29 cellular contexts compared by ENCODE assay signal in the genomic region with DNA sequence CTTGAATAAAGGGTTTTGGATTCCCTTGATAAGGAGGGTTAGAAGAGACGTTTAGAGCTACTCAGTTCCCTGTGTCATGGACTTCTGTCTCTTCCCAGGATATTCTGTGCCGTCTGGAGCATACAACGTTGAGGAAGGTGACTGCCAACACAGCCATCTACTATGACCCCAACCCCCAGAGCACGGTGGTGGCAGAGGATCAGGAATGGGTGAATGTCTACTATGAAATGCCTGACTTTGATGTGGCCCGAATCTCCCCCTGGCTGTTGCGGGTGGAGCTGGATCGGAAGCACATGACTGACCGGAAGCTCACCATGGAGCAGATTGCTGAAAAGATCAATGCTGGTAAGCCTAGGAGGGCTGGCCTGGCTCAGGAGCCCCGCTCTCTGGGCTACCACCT. TPM values are rescaled to one million over a fixed set of nuclear protein-coding genes. Genes with fewer than 3 reads are reported as not detected.
DNase-seq lines count a peak whose midpoint lies in the region; ATAC-seq and TF ChIP-seq lines count a peak whose summit lies in the region.
"Had no signal": no experiment of that assay in that cellular context is flagged by ENCODE, and none has a peak within 500 bp of the region (broad histone marks: within the 10 kb centered on the region; RNA-seq: fewer than 3 reads in every experiment).

No MANE protein-coding gene starts in this region.

- no peaks in the 10 kb centered on the region for H3K27me3 Mint-ChIP-seq in activated naive CD8-positive, alpha-beta T cell treated with anti-CD3 and anti-CD28 coated beads for 36 hours
- no peaks in the 10 kb centered on the region for H3K27me3 Mint-ChIP-seq in activated naive CD8-positive, alpha-beta T cell treated with anti-CD3 and anti-CD28 coated beads, Interleukin-2, amount 50 U/mL, for 24 hours
- no peaks in the 10 kb centered on the region for H3K27me3 Mint-ChIP-seq in nephron progenitor cell (ENCODE audit: low read depth, poor library complexity)
- H3K27me3 Mint-ChIP-seq: activated CD8-positive, alpha-beta T cell treated with anti-CD3 and anti-CD28 coated beads for 36 hours; CD4-positive, CD25-positive, alpha-beta regulatory T cell had no signal

- WGBS in sigmoid colon, 2 donors, result 92 to 97% methylated on average over 9 of the region's 9 CpGs

- no peaks in the 10 kb centered on the region for H3K27me3 ChIP-seq in sigmoid colon
- H3K27me3 ChIP-seq: pancreas, tibial artery had no signal

- no peak for ATAC-seq in activated naive CD8-positive, alpha-beta T cell treated with anti-CD3 and anti-CD28 coated beads, Interleukin-2, amount 50 U/mL, for 24 hours
- ATAC-seq: activated CD8-positive, alpha-beta T cell treated with anti-CD3 and anti-CD28 coated beads for 36 hours; left colon; pancreas; PC-3; Right ventricle myocardium inferior had no signal

- H3K27ac ChIP-seq in sigmoid colon, result no peak overlapping the region
- H3K27ac ChIP-seq: pancreas, tibial artery had no signal

- TF ChIP-seq POLR2A in sigmoid colon (IDR thresholded peaks at IDR 0.05), result no peak

- no peak overlapping the region for H3K4me3 Mint-ChIP-seq in activated naive CD8-positive, alpha-beta T cell treated with anti-CD3 and anti-CD28 coated beads for 36 hours
- no peak overlapping the region for H3K4me3 Mint-ChIP-seq in activated naive CD8-positive, alpha-beta T cell treated with anti-CD3 and anti-CD28 coated beads, Interleukin-2, amount 50 U/mL, for 24 hours
- no peak overlapping the region for H3K4me3 Mint-ChIP-seq in nephron progenitor cell
- H3K4me3 Mint-ChIP-seq: activated CD8-positive, alpha-beta T cell treated with anti-CD3 and anti-CD28 coated beads for 36 hours; immature natural killer cell; neural crest cell; T-helper 2 cell treated with Interferon-gamma antibody and Interleukin-4, amounts not matched to agents 5 μg/mL and 100 μg/mL, for 36 hours had no signal

- peaks cover 50% of the 10 kb centered on the region for H3K36me3 Mint-ChIP-seq in activated naive CD8-positive, alpha-beta T cell treated with anti-CD3 and anti-CD28 coated beads for 36 hours
- H3K36me3 Mint-ChIP-seq in activated naive CD8-positive, alpha-beta T cell treated with anti-CD3 and anti-CD28 coated beads, Interleukin-2, amount 50 U/mL, for 24 hours (ENCODE audit: low read depth), result peaks cover 73% of the 10 kb centered on the region
- H3K36me3 Mint-ChIP-seq in nephron progenitor cell (ENCODE audit: low read depth), result peaks cover 67% of the 10 kb centered on the region

- TF ChIP-seq EP300 in sigmoid colon (IDR thresholded peaks at IDR 0.05), result no peak

- intact Hi-C loops in sigmoid colon (cut with DNase I), result no loop called here

- no peaks in the 10 kb centered on the region for H3K9me3 Mint-ChIP-seq in activated naive CD8-positive, alpha-beta T cell treated with anti-CD3 and anti-CD28 coated beads for 36 hours
- no peaks in the 10 kb centered on the region for H3K9me3 Mint-ChIP-seq in activated naive CD8-positive, alpha-beta T cell treated with anti-CD3 and anti-CD28 coated beads, Interleukin-2, amount 50 U/mL, for 24 hours
- no peaks in the 10 kb centered on the region for H3K9me3 Mint-ChIP-seq in nephron progenitor cell
- H3K9me3 Mint-ChIP-seq: activated CD8-positive, alpha-beta T cell treated with anti-CD3 and anti-CD28 coated beads for 36 hours; CD4-positive, CD25-positive, alpha-beta regulatory T cell; immature natural killer cell; neural crest cell; T-helper 2 cell treated with Interferon-gamma antibody and Interleukin-4, amounts not matched to agents 5 μg/mL and 100 μg/mL, for 36 hours had no signal

- H3K9me3 ChIP-seq in sigmoid colon, result no peaks in the 10 kb centered on the region
- H3K9me3 ChIP-seq: pancreas, tibial artery had no signal

- no peak for DNase-seq in activated naive CD8-positive, alpha-beta T cell treated with anti-CD3 and anti-CD28 coated beads for 36 hours
- no peak for DNase-seq in activated naive CD8-positive, alpha-beta T cell treated with anti-CD3 and anti-CD28 coated beads, Interleukin-2, amount 50 U/mL, for 24 hours
- DNase-seq in sigmoid colon, result peak; percentile 46
- no peak for DNase-seq in nephron progenitor cell
- DNase-seq: activated CD8-positive, alpha-beta T cell treated with anti-CD3 and anti-CD28 coated beads for 36 hours; activated gamma-delta T cell treated with Interleukin-2 at 50 U/mL for 16 hours; CD4-positive, CD25-positive, alpha-beta regulatory T cell; cerebellar nuclear complex; HCEC 1CT; hypothalamus; immature natural killer cell; left colon; NCI-H1105 treated with DMSO at 0.1 percent for 48 hours; NCI-H2029; NCI-H526; NK-92 treated with Interleukin-12 subunit alpha and Interleukin-12 subunit beta, amount 100 ng/mL, for 24 hours; pancreas; PC-3; retina; stimulated activated CD4-positive, alpha-beta T cell treated with anti-CD3 and anti-CD28 coated beads, Interleukin-1b, Interleukin-23, amount 100 ng/mL, for 48 hours; stimulated activated CD8-positive, alpha-beta memory T cell treated with anti-CD3 and anti-CD28 coated beads, Interleukin-4, amount 100 ng/mL, for 48 hours; tibial artery had no signal

- no peak overlapping the region for H3K4me3 ChIP-seq in sigmoid colon
- H3K4me3 ChIP-seq: pancreas, smooth muscle cell, tibial artery had no signal

- H3K4me1 Mint-ChIP-seq in activated naive CD8-positive, alpha-beta T cell treated with anti-CD3 and anti-CD28 coated beads for 36 hours, result no peaks in the 10 kb centered on the region
- no peaks in the 10 kb centered on the region for H3K4me1 Mint-ChIP-seq in activated naive CD8-positive, alpha-beta T cell treated with anti-CD3 and anti-CD28 coated beads, Interleukin-2, amount 50 U/mL, for 24 hours
- no peaks in the 10 kb centered on the region for H3K4me1 Mint-ChIP-seq in nephron progenitor cell
- H3K4me1 Mint-ChIP-seq: CD4-positive, CD25-positive, alpha-beta regulatory T cell; immature natural killer cell; neural crest cell had no signal

- H3K36me3 ChIP-seq in sigmoid colon, result peaks cover 16 to 99% (median 62%) of the 10 kb centered on the region in 4 donors

- TF ChIP-seq CTCF in sigmoid colon (IDR thresholded peaks at IDR 0.05) (no peak), nephron progenitor cell (IDR thresholded peaks at IDR 0.05) (no peak)

- no peaks in the 10 kb centered on the region for H3K4me1 ChIP-seq in sigmoid colon
- H3K4me1 ChIP-seq: pancreas, tibial artery had no signal

- H3K27ac Mint-ChIP-seq in activated naive CD8-positive, alpha-beta T cell treated with anti-CD3 and anti-CD28 coated beads for 36 hours, result peak overlapping the region; percentile 25
- H3K27ac Mint-ChIP-seq in activated naive CD8-positive, alpha-beta T cell treated with anti-CD3 and anti-CD28 coated beads, Interleukin-2, amount 50 U/mL, for 24 hours, result no peak overlapping the region
- H3K27ac Mint-ChIP-seq in nephron progenitor cell, result no peak overlapping the region
- H3K27ac Mint-ChIP-seq: activated CD8-positive, alpha-beta T cell treated with anti-CD3 and anti-CD28 coated beads for 36 hours; CD4-positive, CD25-positive, alpha-beta regulatory T cell; T-helper 2 cell treated with Interferon-gamma antibody and Interleukin-4, amounts not matched to agents 5 μg/mL and 100 μg/mL, for 36 hours had no signal

RNA-seq across cellular contexts. Expression of gene POLR2A, which starts 24.7 kb away (rescaled TPM):
- total RNA-seq in activated naive CD8-positive, alpha-beta T cell treated with anti-CD3 and anti-CD28 coated beads for 36 hours, result 100 to 1,000 TPM; 198 to 200 TPM
- 10 to 100 TPM; 30.1 to 43.2 (median 36.5) TPM for total RNA-seq in sigmoid colon
- polyA plus RNA-seq in sigmoid colon, result 10 to 100 TPM in 2 of 3 donors, 1 to 10 TPM in 1; 7.2 to 51.1 (median 11.3) TPM

RNA-seq across cellular contexts. Expression of gene SLC35G6, which starts 27.6 kb away (rescaled TPM):
- not detected for total RNA-seq in activated naive CD8-positive, alpha-beta T cell treated with anti-CD3 and anti-CD28 coated beads for 36 hours
- total RNA-seq in sigmoid colon, result not detected
- not detected for polyA plus RNA-seq in sigmoid colon
- total RNA-seq: A172; activated CD8-positive, alpha-beta T cell treated with anti-CD3 and anti-CD28 coated beads for 36 hours; CD4-positive, CD25-positive, alpha-beta regulatory T cell; dermis microvascular lymphatic vessel endothelial cell; left colon; M059J; neural crest cell; pancreas; PC-3; Right ventricle myocardium inferior; smooth muscle cell had no signal
- polyA plus RNA-seq: CD4-positive, CD25-positive, alpha-beta regulatory T cell; immature natural killer cell; smooth muscle cell had no signal

RNA-seq across cellular contexts. Expression of gene ZBTB4, which starts 29.4 kb away (rescaled TPM):
- 10 to 100 TPM; 16.7 TPM for total RNA-seq in activated naive CD8-positive, alpha-beta T cell treated with anti-CD3 and anti-CD28 coated beads for 36 hours
- total RNA-seq in sigmoid colon, result 10 to 100 TPM; 42.5 to 56.5 (median 45.3) TPM
- 10 to 100 TPM in 2 of 3 donors, 1 to 10 TPM in 1; 5.5 to 19.6 (median 12.0) TPM for polyA plus RNA-seq in sigmoid colon

RNA-seq across cellular contexts. Expression of gene TNFSF12, which starts 40.0 kb away (rescaled TPM):
- total RNA-seq in activated naive CD8-positive, alpha-beta T cell treated with anti-CD3 and anti-CD28 coated beads for 36 hours, result 10 to 100 TPM; 11.6 to 15.1 TPM
- 100 to 1,000 TPM in 2 of 4 donors, 10 to 100 TPM in 2; 60.1 to 122 (median 91.8) TPM for total RNA-seq in sigmoid colon
- 10 to 100 TPM; 18.0 to 45.0 (median 26.1) TPM for polyA plus RNA-seq in sigmoid colon

RNA-seq across cellular contexts. Expression of gene TNFSF13, which starts 49.7 kb away (rescaled TPM):
- 1 to 10 TPM; 6.3 to 7.3 TPM for total RNA-seq in activated naive CD8-positive, alpha-beta T cell treated with anti-CD3 and anti-CD28 coated beads for 36 hours
- total RNA-seq in sigmoid colon, result 10 to 100 TPM; 20.2 to 41.0 (median 24.5) TPM
- 100 to 1,000 TPM in 1 of 3 donors, 10 to 100 TPM in 2; 15.6 to 108 (median 21.0) TPM for polyA plus RNA-seq in sigmoid colon

Comparison
In these comparisons a context has a peak if more than half of its experiments do, and no peak if none do; other contexts are left out.
1. RNA of gene POLR2A, which starts 24.7 kb away (total RNA-seq): 198 to 200 TPM in activated naive CD8-positive, alpha-beta T cell treated with anti-CD3 and anti-CD28 coated beads for 36 hours; 30.1 to 43.2 TPM in sigmoid colon; every median in the first group is over 4 times any median in the second.